ENCODE assay signal across 8 cellular contexts in the genomic region with DNA sequence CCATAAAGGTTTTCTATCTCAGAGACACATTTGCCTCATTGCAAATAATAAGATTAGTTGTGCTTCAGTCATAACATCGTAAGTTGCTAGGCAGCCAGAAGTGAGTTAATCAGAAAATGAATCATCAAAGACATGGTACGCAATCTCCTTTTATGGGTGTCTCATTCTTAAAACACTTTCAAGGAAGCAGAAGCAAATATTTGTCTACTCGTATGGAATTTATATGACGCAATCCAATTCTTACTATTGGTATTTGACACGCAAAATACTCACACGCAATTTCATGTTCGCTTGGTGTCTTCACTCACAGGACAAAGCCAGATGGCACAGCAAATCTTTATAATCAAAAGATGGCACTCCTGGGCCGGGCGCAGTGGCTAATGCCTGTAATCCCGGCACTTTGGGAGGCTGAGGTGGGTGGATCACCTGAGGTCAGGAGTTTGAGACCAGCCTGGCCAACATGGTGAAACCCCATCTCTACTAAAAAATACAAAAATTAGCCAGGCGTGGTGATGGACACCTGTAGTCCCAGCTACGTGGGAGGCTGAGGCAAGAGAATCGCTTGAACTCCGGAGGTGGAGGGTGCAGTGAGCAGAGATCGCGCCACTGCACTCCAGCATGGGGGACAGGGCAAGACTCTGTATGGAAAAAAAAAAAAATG. TPM values are rescaled to one million over a fixed set of nuclear protein-coding genes. Genes with fewer than 3 reads are reported as not detected.
DNase-seq lines count a peak whose midpoint lies in the region; ATAC-seq and TF ChIP-seq lines count a peak whose summit lies in the region.

No MANE protein-coding gene starts in this region.

- H3K27me3 Mint-ChIP-seq in Calu3 (ENCODE audit: unreplicated experiment), result no peaks in the 10 kb centered on the region

- CTCF ChIA-PET in Calu3 (lab: Charles Lee), result no interaction called here

- WGBS in mesenchymal stem cell, result 51% methylated on average over 12 of the region's 16 CpGs

- peak overlapping the region; percentile 68 for H3K9ac ChIP-seq in mesenchymal stem cell (ENCODE audit: low read length)

- peak overlapping the region; percentile 72 for H3K27ac ChIP-seq in mesenchymal stem cell (ENCODE audit: low read length, poor library complexity, severe bottlenecking)

- H3K4me2 ChIP-seq in mesenchymal stem cell (ENCODE audit: low read length, poor library complexity, severe bottlenecking), result no peak overlapping the region

- no peak overlapping the region for H2AK5ac ChIP-seq in mesenchymal stem cell (ENCODE audit: low read length, severe bottlenecking)

- H3K9me3 Mint-ChIP-seq in Calu3 (ENCODE audit: low read depth, unreplicated experiment), result no peaks in the 10 kb centered on the region

- peaks cover 15% of the 10 kb centered on the region for H3K36me3 Mint-ChIP-seq in Calu3 (ENCODE audit: insufficient read depth, unreplicated experiment)

- no peaks in the 10 kb centered on the region for H3K27me3 ChIP-seq in mesenchymal stem cell (ENCODE audit: control insufficient read depth in 1 of 2, insufficient read depth in 1 of 2, low read length in 2 of 2)

- H2AFZ ChIP-seq in mesenchymal stem cell (ENCODE audit: low read depth, low read length), result no peak overlapping the region

- H3K79me1 ChIP-seq in mesenchymal stem cell (replicated peaks; ENCODE audit: low read length, poor library complexity, severe bottlenecking), result peaks cover 19% of the 10 kb centered on the region

- ATAC-seq in HG03432 (IDR thresholded peaks at IDR 0.05; ENCODE audit: unreplicated experiment), result no peak
- no peak for ATAC-seq in Right ventricle myocardium superior (ENCODE audit: poor library complexity)
- ATAC-seq in GM18909 (IDR thresholded peaks at IDR 0.05; ENCODE audit: poor library complexity, unreplicated experiment), result no peak

- H2BK5ac ChIP-seq in mesenchymal stem cell (ENCODE audit: low read depth, low read length, poor library complexity, severe bottlenecking), result peak overlapping the region; percentile 5

- H3K27ac Mint-ChIP-seq in Calu3 (ENCODE audit: unreplicated experiment), result peak overlapping the region; percentile 100

- H4K8ac ChIP-seq in mesenchymal stem cell (ENCODE audit: low read length), result no peak overlapping the region

- H2BK120ac ChIP-seq in mesenchymal stem cell (ENCODE audit: low read depth, low read length), result no peak overlapping the region

- no peaks in the 10 kb centered on the region for H3K36me3 ChIP-seq in mesenchymal stem cell (ENCODE audit: control insufficient read depth in 1 of 2, insufficient read depth in 2 of 2, low read depth in 1 of 2, low read length in 2 of 2)

- no peak overlapping the region for H2BK15ac ChIP-seq in mesenchymal stem cell (ENCODE audit: low read depth, poor library complexity, severe bottlenecking)

- TSS peak; percentile 96 for BruUV-seq in Calu3 (replicated peaks; lab: Mats Ljungman, UMichigan)

- TF ChIP-seq CTCF in Calu3 (IDR thresholded peaks at IDR 0.05; ENCODE audit: unreplicated experiment), result no peak

- no peak overlapping the region for H2BK12ac ChIP-seq in mesenchymal stem cell (ENCODE audit: low read length in 2 of 2)

- H3K9me3 ChIP-seq in mesenchymal stem cell (ENCODE audit: control insufficient read depth, low read length), result no peaks in the 10 kb centered on the region

- H4K91ac ChIP-seq in mesenchymal stem cell (ENCODE audit: low read length), result no peak overlapping the region

- peak overlapping the region; percentile 45 for H3K4me3 Mint-ChIP-seq in Calu3 (ENCODE audit: low read depth, unreplicated experiment)

- intact Hi-C loops in Calu3 (cut with micrococcal nuclease; ENCODE audit: unreplicated experiment) (loop anchor here (5.0 kb wide), 2 partner anchors 48 to 208 kb away; no protein-coding TSS in a partner anchor), Right ventricle myocardium superior (cut with DNase I) (loop anchor here (10.0 kb wide), 2 partner anchors 165 to 245 kb away; no protein-coding TSS in a partner anchor)

- H3K4me3 ChIP-seq in mesenchymal stem cell (ENCODE audit: insufficient read depth in 1 of 2, low read depth in 1 of 2, low read length in 2 of 2), result no peak overlapping the region

- no peak overlapping the region for H3K4ac ChIP-seq in mesenchymal stem cell (ENCODE audit: low read depth in 1 of 2, low read length in 2 of 2)

- peaks cover 13% of the 10 kb centered on the region for H3K4me1 ChIP-seq in mesenchymal stem cell (ENCODE audit: control insufficient read depth, insufficient read depth, low read depth, low read length)

- peak; percentile 31 for DNase-seq in Calu3
- DNase-seq in LoVo (ENCODE audit: low spot score), result peak; percentile 96
- peak; percentile 99 for DNase-seq in amniotic epithelial cell (ENCODE audit: low read depth)
- peak; percentile 99 for DNase-seq in mesenchymal stem cell
- DNase-seq in Right ventricle myocardium superior, result no peak
- no peak for DNase-seq in cerebellar nuclear complex (lab: John Stamatoyannopoulos, UW)

- H3K14ac ChIP-seq in mesenchymal stem cell (ENCODE audit: low read length in 2 of 2), result no peak overlapping the region

- peaks cover 26% of the 10 kb centered on the region for H3K4me1 Mint-ChIP-seq in Calu3 (ENCODE audit: low read depth, unreplicated experiment)

- H3K23ac ChIP-seq in mesenchymal stem cell (ENCODE audit: low read length in 2 of 2), result no peak overlapping the region

- peak overlapping the region; percentile 14 to 61 for H3K18ac ChIP-seq in mesenchymal stem cell (ENCODE audit: low read depth in 1 of 2, low read length in 2 of 2)

RNA-seq across cellular contexts. Expression of gene HLCS, which starts 56.4 kb away (rescaled TPM):
- total RNA-seq in Calu3 (2022) (18.4 and 19.0 TPM in 2 replicates), Right ventricle myocardium superior (6.3 TPM)
- 12.3 TPM for polyA plus RNA-seq in mesenchymal stem cell (2013, experiment 1 of 2)
- polyA plus RNA-seq in mesenchymal stem cell (2013, experiment 2 of 2), result 12.5 TPM

Comparison
In these comparisons a context has a peak if more than half of its experiments do, and no peak if none do; other contexts are left out.
1. DNase-seq: peak in Calu3 (single experiment), LoVo (single experiment), amniotic epithelial cell (single experiment) and mesenchymal stem cell (single experiment); none in Right ventricle myocardium superior (single experiment) and cerebellar nuclear complex (0 of 2).